In the genomic region with DNA sequence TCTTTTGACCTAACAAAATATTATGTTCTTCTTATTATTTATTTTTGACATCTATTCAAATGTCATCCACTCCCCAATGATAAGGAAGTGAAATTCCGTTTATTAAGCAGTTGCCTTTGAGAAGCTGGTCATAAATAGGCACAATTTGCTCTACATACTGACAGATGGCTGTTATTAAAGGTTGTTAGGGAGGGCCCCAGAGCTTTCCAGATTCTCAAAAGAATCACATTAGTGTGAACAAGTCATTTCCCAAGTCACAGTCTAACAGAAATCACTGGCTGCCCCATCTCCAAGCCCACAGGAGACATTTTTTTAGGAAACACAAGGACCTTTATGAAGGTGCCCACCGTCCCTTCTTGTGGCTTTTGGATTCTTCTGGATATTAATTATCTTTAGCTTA, we compare ENCODE assay signal across 8 cellular contexts.
"Had no signal": no experiment of that assay in that cellular context is flagged by ENCODE, and none has a peak within 500 bp of the region (broad histone marks: within the 10 kb centered on the region; RNA-seq: fewer than 3 reads in every experiment).

No MANE protein-coding gene starts in this region.

- H3K4me2 ChIP-seq: KMS-11 had no signal

- H3K4me3 ChIP-seq: K562 had no signal

- FAIRE-seq: HepG2, HTR-8/SVneo, K562 had no signal

- DNase-seq: IMR-90, KBM-7, KG1 had no signal

- ATAC-seq: HepG2, K562 had no signal

- H3K9ac ChIP-seq: KMS-11 had no signal

- H3K27ac ChIP-seq: HL-60, KMS-11 had no signal
